ENCODE assay signal across 2 cellular contexts in genomic region chr3:9204253-9205005, GRCh38.
A peak's percentile ranks its signal among the peaks of the same experiment; 100 is the strongest.
TF ChIP-seq lines count a peak whose summit lies in the region.

No MANE protein-coding gene starts in this region.

TF ChIP-seq in SK-N-SH, 30 proteins besides CTCF, POLR2A, EP300 and RAD21 (continued from another document):
- peak; percentile 23 for TF ChIP-seq CHD2 (IDR thresholded peaks at IDR 0.05; ENCODE audit: low read length, partially characterized antibody)
- no peak for TF ChIP-seq ZBTB33 (IDR thresholded peaks at IDR 0.05; ENCODE audit: borderline replicate concordance, low read depth)
- peak; percentile 51; the same call in 1 of the 2 replicates for TF ChIP-seq RCOR1 (IDR thresholded peaks at IDR 0.05; ENCODE audit: low read length)

TF ChIP-seq in SK-N-SH treated with all-trans-retinoic acid at 6 μM for 48 hours, 23 proteins besides CTCF, POLR2A, EP300 and RAD21 (continued from another document):
- TF ChIP-seq TSHZ2 (CRISPR knock-in tag; IDR thresholded peaks at IDR 0.05), result no peak
- no peak for TF ChIP-seq CREB5 (CRISPR knock-in tag; IDR thresholded peaks at IDR 0.05; ENCODE audit: low read depth)
- no peak for TF ChIP-seq GLIS3 (CRISPR knock-in tag; IDR thresholded peaks at IDR 0.05)
- no peak for TF ChIP-seq BACH2 (CRISPR knock-in tag; IDR thresholded peaks at IDR 0.05; ENCODE audit: borderline replicate concordance)
- no peak for TF ChIP-seq PPARA (CRISPR knock-in tag; IDR thresholded peaks at IDR 0.05; ENCODE audit: borderline replicate concordance)
- TF ChIP-seq OSR1 (CRISPR knock-in tag; IDR thresholded peaks at IDR 0.05), result no peak
- TF ChIP-seq ZFP3 (CRISPR knock-in tag; IDR thresholded peaks at IDR 0.05), result no peak
- TF ChIP-seq RARB (CRISPR knock-in tag; IDR thresholded peaks at IDR 0.05), result no peak
- TF ChIP-seq POU6F1 (CRISPR knock-in tag; IDR thresholded peaks at IDR 0.05; ENCODE audit: borderline replicate concordance, low read depth), result no peak
